In the genomic region with DNA sequence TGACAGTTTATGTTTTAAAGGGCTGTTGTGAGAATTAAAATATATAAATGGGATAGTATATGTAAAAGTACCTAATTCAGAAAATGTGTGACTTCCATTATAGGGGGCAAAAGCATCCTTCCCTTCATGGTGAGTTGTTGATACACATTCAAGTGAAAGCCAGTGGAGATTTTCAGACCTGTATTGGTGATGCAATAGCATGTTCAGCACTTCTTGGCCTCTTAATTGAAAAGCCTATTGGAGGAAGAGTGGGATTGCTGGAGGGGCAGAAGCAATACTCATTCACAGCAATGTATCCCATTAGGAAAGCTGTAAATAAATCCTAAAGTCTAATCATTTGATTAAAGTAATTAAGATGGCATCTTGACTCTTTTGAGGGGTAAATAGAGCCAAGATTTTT, we compare ENCODE assay signal across 31 cellular contexts.
"Had no signal": no experiment of that assay in that cellular context is flagged by ENCODE, and none has a peak within 500 bp of the region (broad histone marks: within the 10 kb centered on the region; RNA-seq: fewer than 3 reads in every experiment).

No MANE protein-coding gene starts in this region.

- H3K27ac ChIP-seq: left lung, lower lobe of right lung, pancreas, prostate gland, sigmoid colon, spleen, suprapubic skin, thoracic aorta, tibial artery, upper lobe of right lung had no signal

- DNase-seq: hypothalamus; immature natural killer cell; kidney; left colon; left lung; lower lobe of right lung; mammary epithelial cell; mesenchymal stem cell; naive thymus-derived CD8-positive, alpha-beta T cell; nucleus accumbens; pancreas; posterior cingulate gyrus; retina; right cardiac atrium; sigmoid colon; small intestine; spleen; stimulated activated CD4-positive, alpha-beta T cell treated with anti-CD3 and anti-CD28 coated beads, Interleukin-4, amount 100 ng/mL, for 24 hours; stimulated activated naive CD4-positive, alpha-beta T cell; tibial artery; trophoblast cell; upper lobe of right lung had no signal

- ATAC-seq: left colon; left lung; lower lobe of right lung; naive thymus-derived CD8-positive, alpha-beta T cell; pancreas; right cardiac atrium; stimulated activated effector memory CD8-positive, alpha-beta T cell treated with anti-CD3 and anti-CD28 coated beads, Interleukin-12 subunit alpha, Interleukin-12 subunit beta, amount 100 ng/mL, for 72 hours; upper lobe of right lung had no signal

- FAIRE-seq: islet of Langerhans, kidney, pancreas, small intestine, urothelium cell line had no signal

- H3K9me3 ChIP-seq: left lung, lower lobe of right lung, pancreas, prostate gland, sigmoid colon, spleen, suprapubic skin, thoracic aorta, tibial artery, upper lobe of right lung had no signal

- H3K27me3 Mint-ChIP-seq: naive thymus-derived CD8-positive, alpha-beta T cell; stimulated activated naive CD8-positive, alpha-beta T cell treated with anti-CD3 and anti-CD28 coated beads, Interleukin-15, Interleukin-2, amounts not matched to agents 100 ng/mL and 50 ng/mL, for 24 hours had no signal

- H3K27ac Mint-ChIP-seq: immature natural killer cell; naive thymus-derived CD8-positive, alpha-beta T cell; nephron; stimulated activated effector memory CD8-positive, alpha-beta T cell treated with anti-CD3 and anti-CD28 coated beads, Interleukin-12 subunit alpha, Interleukin-12 subunit beta, amount 100 ng/mL, for 72 hours; stimulated activated naive CD8-positive, alpha-beta T cell treated with anti-CD3 and anti-CD28 coated beads, Interleukin-15, Interleukin-2, amounts not matched to agents 100 ng/mL and 50 ng/mL, for 24 hours had no signal

- H3K4me1 Mint-ChIP-seq: nephron, neural crest cell had no signal

- H3K4me3 ChIP-seq: left lung, lower lobe of right lung, pancreas, prostate gland, sigmoid colon, spleen, suprapubic skin, thoracic aorta, tibial artery, upper lobe of right lung had no signal

- H3K36me3 ChIP-seq: prostate gland had no signal

- H3K4me1 ChIP-seq: left lung, lower lobe of right lung, prostate gland, tibial artery, upper lobe of right lung had no signal

- H3K27me3 ChIP-seq: left lung, pancreas, sigmoid colon, spleen, suprapubic skin, tibial artery, upper lobe of right lung had no signal

- H3K4me3 Mint-ChIP-seq: immature natural killer cell; naive thymus-derived CD8-positive, alpha-beta T cell; nephron; neural crest cell; stimulated activated effector memory CD8-positive, alpha-beta T cell treated with anti-CD3 and anti-CD28 coated beads, Interleukin-12 subunit alpha, Interleukin-12 subunit beta, amount 100 ng/mL, for 72 hours; stimulated activated naive CD8-positive, alpha-beta T cell treated with anti-CD3 and anti-CD28 coated beads, Interleukin-15, Interleukin-2, amounts not matched to agents 100 ng/mL and 50 ng/mL, for 24 hours had no signal
